Comparison of ENCODE assay signal across 11 cellular contexts in the genomic region with DNA sequence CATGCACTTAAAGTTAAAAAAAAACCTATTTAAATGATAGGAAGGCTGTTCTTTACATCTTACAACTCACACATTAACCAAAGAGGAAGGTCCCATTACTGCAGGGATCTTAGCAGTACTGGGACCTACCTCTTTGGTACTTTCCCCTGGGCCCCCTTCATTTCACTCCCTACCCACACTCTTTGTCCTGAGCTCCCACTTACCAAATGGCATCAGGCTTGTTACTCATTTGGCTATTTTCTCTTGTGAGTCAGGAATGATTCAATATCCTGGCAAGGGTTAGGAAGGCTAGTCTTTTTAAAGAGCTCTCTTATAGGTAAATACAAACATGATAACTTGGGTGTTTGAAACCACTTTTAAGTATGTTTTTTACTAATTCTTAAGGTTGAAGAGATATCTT.
DNase-seq lines count a peak whose midpoint lies in the region; ATAC-seq and TF ChIP-seq lines count a peak whose summit lies in the region.
"Had no signal": no experiment of that assay in that cellular context is flagged by ENCODE, and none has a peak within 500 bp of the region (broad histone marks: within the 10 kb centered on the region; RNA-seq: fewer than 3 reads in every experiment).

No MANE protein-coding gene starts in this region.

- H3K4me1 ChIP-seq in PC-3 (ENCODE audit: insufficient read depth, low read length) = peaks cover 52% of the 10 kb centered on the region

- H3K4me2 ChIP-seq in PC-3 (ENCODE audit: low read length) = peak overlapping the region; percentile 55

- no peaks in the 10 kb centered on the region for H3K27me3 Mint-ChIP-seq in nephron progenitor cell (ENCODE audit: low read depth, poor library complexity)

- no peak overlapping the region for H2AFZ ChIP-seq in PC-3 (ENCODE audit: low read length)

- H4K20me1 ChIP-seq in PC-3 (ENCODE audit: low read length) = no peaks in the 10 kb centered on the region

- no peak overlapping the region for H3K27ac Mint-ChIP-seq in nephron progenitor cell
- H3K27ac Mint-ChIP-seq: stimulated activated naive B cell treated with anti-CD40 and anti-IgM and Interleukin-4, amounts not matched to agents 10 μg/mL and 1 μg/mL and 100 μg/mL, for 72 hours had no signal

- no TSS peak for BruUV-seq in PC-3 (replicated peaks; lab: Mats Ljungman, UMichigan)

- peaks cover 51% of the 10 kb centered on the region for H3K4me1 Mint-ChIP-seq in nephron progenitor cell

- H3K9me3 ChIP-seq in PC-3 (ENCODE audit: low read length) = no peaks in the 10 kb centered on the region

- POLR2A ChIA-PET in PC-3 (lab: Charles Lee; ENCODE audit: unreplicated experiment) = interaction anchor here (0.6 kb wide), 1 partner anchor 257 kb away, joined by 4 read pairs; the partner anchor contains the start of gene GLRX

- no peaks in the 10 kb centered on the region for H3K9me2 ChIP-seq in PC-3 (replicated peaks; ENCODE audit: low read length)

- no peaks in the 10 kb centered on the region for H3F3A ChIP-seq in PC-3 (ENCODE audit: low read length, unreplicated experiment)

- H3K27ac ChIP-seq in PC-3 (ENCODE audit: low read length) (peak overlapping the region; percentile 69), epithelial cell of prostate (peak overlapping the region; percentile 98)

- no peak overlapping the region for H3K4me3 ChIP-seq in PC-3 (ENCODE audit: low read length)
- H3K4me3 ChIP-seq: coronary artery had no signal

- peak; percentile 39 for DNase-seq in DMS53 (lab: John Stamatoyannopoulos, UW)
- DNase-seq in DMS53 treated with DMSO at 0.1 percent for 48 hours (lab: John Stamatoyannopoulos, UW; ENCODE audit: unreplicated experiment) = no peak
- peak; percentile 92 for DNase-seq in PC-3
- peak; percentile 81 for DNase-seq in epithelial cell of prostate (ENCODE audit: low read depth, low spot score)
- DNase-seq in stimulated activated CD4-positive, alpha-beta T cell treated with anti-CD3 and anti-CD28 coated beads, Interleukin-4, amount 100 ng/mL, for 1 hour = peak; percentile 6
- no peak for DNase-seq in GF-D8 (lab: John Stamatoyannopoulos, UW)
- DNase-seq in nephron progenitor cell = no peak
- DNase-seq: 8988T; stimulated activated naive B cell treated with anti-CD40 and anti-IgM and Interleukin-4, amounts not matched to agents 10 μg/mL and 1 μg/mL and 100 μg/mL, for 72 hours had no signal

- H3K9ac ChIP-seq in PC-3 (ENCODE audit: low read length) = no peak overlapping the region

- H3K36me3 ChIP-seq in PC-3 (ENCODE audit: low read depth, low read length) = no peaks in the 10 kb centered on the region

- H3K36me3 Mint-ChIP-seq in nephron progenitor cell (ENCODE audit: low read depth) = no peaks in the 10 kb centered on the region
- H3K36me3 Mint-ChIP-seq: stimulated activated naive B cell treated with anti-CD40 and anti-IgM and Interleukin-4, amounts not matched to agents 10 μg/mL and 1 μg/mL and 100 μg/mL, for 72 hours had no signal

- H3K27me3 ChIP-seq in PC-3 (ENCODE audit: low read length) = no peaks in the 10 kb centered on the region

- no peaks in the 10 kb centered on the region for H3K79me2 ChIP-seq in PC-3 (ENCODE audit: low read length)

- no peak overlapping the region for H3K4me3 Mint-ChIP-seq in nephron progenitor cell
- H3K4me3 Mint-ChIP-seq: stimulated activated naive B cell treated with anti-CD40 and anti-IgM and Interleukin-4, amounts not matched to agents 10 μg/mL and 1 μg/mL and 100 μg/mL, for 72 hours had no signal

- TF ChIP-seq CTCF in PC-3 (conservative IDR thresholded peaks at IDR 0.05; ENCODE audit: low read depth, low read length) (no peak), nephron progenitor cell (IDR thresholded peaks at IDR 0.05) (no peak)

- H3K9me3 Mint-ChIP-seq in nephron progenitor cell = peaks cover 18% of the 10 kb centered on the region
- H3K9me3 Mint-ChIP-seq: stimulated activated naive B cell treated with anti-CD40 and anti-IgM and Interleukin-4, amounts not matched to agents 10 μg/mL and 1 μg/mL and 100 μg/mL, for 72 hours had no signal

- intact Hi-C loops in PC-3 (cut with micrococcal nuclease) = no loop called here

- ATAC-seq in PC-3 (peak; percentile 84), HG03039 (IDR thresholded peaks at IDR 0.05; ENCODE audit: unreplicated experiment) (no peak)

- CTCF ChIA-PET in PC-3 (lab: Charles Lee) = no interaction called here

Comparison
In these comparisons a context has a peak if more than half of its experiments do, and no peak if none do; other contexts are left out.
1. DNase-seq: peak in DMS53 (single experiment), PC-3 (single experiment), epithelial cell of prostate (single experiment) and stimulated activated CD4-positive, alpha-beta T cell treated with anti-CD3 and anti-CD28 coated beads, Interleukin-4, amount 100 ng/mL, for 1 hour (single experiment); none in DMS53 treated with DMSO at 0.1 percent for 48 hours (single experiment), GF-D8 (single experiment) and nephron progenitor cell (single experiment).